Comparison of ENCODE assay signal across 14 cellular contexts in the genomic region with DNA sequence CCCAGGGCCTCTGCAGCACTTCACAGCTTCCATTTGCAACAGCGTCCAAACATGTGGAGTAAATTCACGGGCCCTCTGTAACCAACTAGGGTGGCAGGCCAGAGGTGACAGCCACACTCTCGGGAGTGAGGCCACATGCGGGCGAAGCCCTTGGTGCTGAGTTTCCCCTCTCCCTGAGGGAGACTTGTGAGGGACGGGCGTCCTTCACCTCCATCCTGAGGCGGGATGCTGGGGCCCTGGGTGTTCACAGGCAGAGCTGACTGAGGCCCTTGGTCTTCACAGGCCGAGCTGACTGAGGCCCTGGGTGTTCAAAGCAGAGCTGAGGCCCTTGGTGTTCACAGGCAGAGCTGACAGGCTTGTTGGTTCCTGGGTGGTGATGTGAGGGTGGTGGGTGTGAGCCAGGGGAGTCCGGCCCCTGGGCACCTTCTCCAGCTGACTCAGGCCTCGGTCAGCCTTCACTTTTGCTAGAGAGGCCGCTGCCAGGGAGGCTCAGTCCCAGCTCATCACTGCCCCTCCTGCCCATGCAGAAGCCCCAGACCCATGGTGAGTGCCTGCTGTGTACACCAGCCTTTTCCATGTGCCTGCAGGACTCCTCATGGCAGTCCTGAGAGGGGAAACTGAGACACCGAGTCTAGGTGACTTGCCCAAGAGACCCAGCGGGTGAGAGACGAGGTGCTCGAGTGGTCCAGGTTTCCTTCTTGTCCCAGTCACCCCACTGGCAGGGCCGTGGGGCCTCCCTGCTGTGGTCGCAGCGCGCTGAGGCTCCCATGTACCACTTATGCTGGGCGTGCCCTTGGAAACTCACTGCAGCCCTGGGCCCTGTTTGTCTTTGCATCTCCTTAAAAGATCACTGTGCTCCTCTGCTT. TPM values are rescaled to one million over a fixed set of nuclear protein-coding genes. Genes with fewer than 3 reads are reported as not detected.
DNase-seq lines count a peak whose midpoint lies in the region; ATAC-seq and TF ChIP-seq lines count a peak whose summit lies in the region.
"Had no signal": no experiment of that assay in that cellular context is flagged by ENCODE, and none has a peak within 500 bp of the region (broad histone marks: within the 10 kb centered on the region; RNA-seq: fewer than 3 reads in every experiment).

No MANE protein-coding gene starts in this region.

- H3K36me3 ChIP-seq in liver (ENCODE audit: control insufficient read depth in 4 of 4, insufficient read depth in 3 of 4, low read depth in 1 of 4, low read length in 3 of 4): no peaks in the 10 kb centered on the region

- no peak overlapping the region for H3K4me3 ChIP-seq in liver (ENCODE audit: low read depth in 1 of 3, low read length in 3 of 3)

- no peaks in the 10 kb centered on the region for H3K27me3 ChIP-seq in liver (ENCODE audit: control insufficient read depth in 4 of 4, insufficient read depth in 4 of 4, low read length in 3 of 4)

- in situ Hi-C loops in G401 (cut with HindIII; ENCODE audit: low sequenced_read_pairs): no loop called here

- ATAC-seq in GM19463 (IDR thresholded peaks at IDR 0.05; ENCODE audit: unreplicated experiment) (peak; percentile 1), T-helper 17 cell (no peak)
- peak in 1 of 2 donors; percentile 9 for ATAC-seq in stimulated activated naive B cell treated with anti-CD40 and anti-IgM and Interleukin-4, amounts not matched to agents 10 μg/mL and 1 μg/mL and 100 μg/mL, for 72 hours (replicated peaks)

- H3K4me1 ChIP-seq in liver (ENCODE audit: control insufficient read depth in 4 of 4, insufficient read depth in 4 of 4, low read length in 3 of 4): peaks cover 2 to 19% (median 3%) of the 10 kb centered on the region in 4 donors

- H3K27ac Mint-ChIP-seq in T-helper 17 cell: peak overlapping the region; percentile 39
- H3K27ac Mint-ChIP-seq in stimulated activated naive B cell treated with anti-CD40 and anti-IgM and Interleukin-4, amounts not matched to agents 10 μg/mL and 1 μg/mL and 100 μg/mL, for 72 hours: peak overlapping the region; percentile 20

- no peak overlapping the region for H3K4me3 Mint-ChIP-seq in T-helper 17 cell
- H3K4me3 Mint-ChIP-seq in stimulated activated naive B cell treated with anti-CD40 and anti-IgM and Interleukin-4, amounts not matched to agents 10 μg/mL and 1 μg/mL and 100 μg/mL, for 72 hours: no peak overlapping the region

- H3K9me3 Mint-ChIP-seq in stimulated activated naive B cell treated with anti-CD40 and anti-IgM and Interleukin-4, amounts not matched to agents 10 μg/mL and 1 μg/mL and 100 μg/mL, for 72 hours: no peaks in the 10 kb centered on the region
- H3K9me3 Mint-ChIP-seq: naive thymus-derived CD4-positive, alpha-beta T cell had no signal

- WGBS in liver: 80% methylated on average over 21 of the region's 21 CpGs

- H3K4me1 Mint-ChIP-seq in T-helper 17 cell: peaks cover 17% of the 10 kb centered on the region
- H3K4me1 Mint-ChIP-seq in stimulated activated naive B cell treated with anti-CD40 and anti-IgM and Interleukin-4, amounts not matched to agents 10 μg/mL and 1 μg/mL and 100 μg/mL, for 72 hours: peaks cover 17 to 18% of the 10 kb centered on the region in 2 donors

- H3K9me3 ChIP-seq in T-helper 17 cell (ENCODE audit: control insufficient read depth, low read length, poor library complexity, severe bottlenecking) (no peaks in the 10 kb centered on the region), liver (ENCODE audit: control insufficient read depth in 4 of 4, low read length in 3 of 4) (no peaks in the 10 kb centered on the region)

- no peak overlapping the region for H3K9ac ChIP-seq in liver (ENCODE audit: low read depth in 1 of 2, low read length in 2 of 2)

- no peak for DNase-seq in T-helper 17 cell
- DNase-seq in stimulated activated naive B cell treated with anti-CD40 and anti-IgM and Interleukin-4, amounts not matched to agents 10 μg/mL and 1 μg/mL and 100 μg/mL, for 72 hours: no peak
- no peak for DNase-seq in dedifferentiated amniotic fluid mesenchymal stem cell (ENCODE audit: extremely low spot score)
- DNase-seq in NCI-H1930 (lab: John Stamatoyannopoulos, UW): no peak
- no peak for DNase-seq in 8988T
- no peak for DNase-seq in G401 (ENCODE audit: low spot score)
- DNase-seq: activated CD8-positive, alpha-beta memory T cell treated with anti-CD3 and anti-CD28 coated beads, Interleukin-2, amount 50 U/mL, for 48 hours; Calu3; HCEC 1CT; naive thymus-derived CD4-positive, alpha-beta T cell; NCI-H226; stimulated activated CD8-positive, alpha-beta memory T cell treated with anti-CD3 and anti-CD28 coated beads, Interleukin-4, amount 100 ng/mL, for 48 hours had no signal

- no peaks in the 10 kb centered on the region for H3K36me3 Mint-ChIP-seq in T-helper 17 cell (ENCODE audit: low read depth)
- peaks cover 6 to 8% of the 10 kb centered on the region in 2 donors for H3K36me3 Mint-ChIP-seq in stimulated activated naive B cell treated with anti-CD40 and anti-IgM and Interleukin-4, amounts not matched to agents 10 μg/mL and 1 μg/mL and 100 μg/mL, for 72 hours

- H3K27ac ChIP-seq in liver (ENCODE audit: low read depth in 1 of 2, low read length in 2 of 2): peak overlapping the region; percentile 14 to 44

- TF ChIP-seq RAD21 in liver (IDR thresholded peaks at IDR 0.05): no peak

- no peaks in the 10 kb centered on the region for H3K27me3 Mint-ChIP-seq in T-helper 17 cell
- H3K27me3 Mint-ChIP-seq in stimulated activated naive B cell treated with anti-CD40 and anti-IgM and Interleukin-4, amounts not matched to agents 10 μg/mL and 1 μg/mL and 100 μg/mL, for 72 hours: peaks cover 0 to 7% of the 10 kb centered on the region in 2 donors

- TF ChIP-seq CTCF in liver (IDR thresholded peaks at IDR 0.05; ENCODE audit: low read depth, low read length, missing input control): no peak

TF ChIP-seq in liver, 16 proteins besides CTCF, POLR2A, EP300 and RAD21:
- TF ChIP-seq REST (IDR thresholded peaks at IDR 0.05) (no peak), HNF4A (conservative IDR thresholded peaks at IDR 0.05) (no peak)

RNA-seq across cellular contexts. Expression of gene WFS1, which starts 8.5 kb away (rescaled TPM):
- total RNA-seq in T-helper 17 cell (1 to 10 TPM; 1.7 to 2.4 TPM), liver (10 to 100 TPM; 12.8 to 13.2 TPM)
- polyA plus RNA-seq in liver: 10 to 100 TPM in 1 of 2 donors, 1 to 10 TPM in 1; 6.0 to 23.9 TPM
- 8.2 and 9.3 TPM in 2 replicates for total RNA-seq in G401 (2014; rRNA removed; shearing (Covaris generic))
